ENCODE assay signal across 1 cellular context in genomic region chr4:165656399-165656798, GRCh38.
TF ChIP-seq lines count a peak whose summit lies in the region.

No MANE protein-coding gene starts in this region.

TF ChIP-seq in WTC11, 78 proteins besides CTCF, POLR2A, EP300 and RAD21 (continued from another document):
- TF ChIP-seq E2F1 (CRISPR knock-in tag; IDR thresholded peaks at IDR 0.05): no peak
- no peak for TF ChIP-seq EMX1 (CRISPR knock-in tag; IDR thresholded peaks at IDR 0.05)
